Comparison of ENCODE assay signal across 9 cellular contexts in genomic region chr11:70271635-70271953, GRCh38. TPM values are rescaled to one million over a fixed set of nuclear protein-coding genes. Genes with fewer than 3 reads are reported as not detected.
DNase-seq lines count a peak whose midpoint lies in the region; ATAC-seq and TF ChIP-seq lines count a peak whose summit lies in the region.
"Had no signal": no experiment of that assay in that cellular context is flagged by ENCODE, and none has a peak within 500 bp of the region (broad histone marks: within the 10 kb centered on the region; RNA-seq: fewer than 3 reads in every experiment).

No MANE protein-coding gene starts in this region.

- DNase-seq in sigmoid colon (peak; percentile 45), GF-D8 (lab: John Stamatoyannopoulos, UW) (no peak), HEK293T (ENCODE audit: extremely low spot score) (no peak)
- no peak for DNase-seq in stimulated activated CD4-positive, alpha-beta T cell treated with anti-CD3 and anti-CD28 coated beads, Interleukin-4, amount 100 ng/mL, for 24 hours
- DNase-seq in stimulated activated CD4-positive, alpha-beta T cell treated with anti-CD3 and anti-CD28 coated beads, Interleukin-4, amount 100 ng/mL, for 1 hour: no peak
- DNase-seq: occipital lobe had no signal

- H3K27ac ChIP-seq in VCaP: peak overlapping the region; percentile 89
- peak overlapping the region in 2 of 4 donors; percentile 94 to 95 for H3K27ac ChIP-seq in gastroesophageal sphincter
- H3K27ac ChIP-seq in sigmoid colon: peak overlapping the region; percentile 85 to 89 (median 87)

- POLR2A ChIA-PET in HEK293T (lab: Yijun Ruan, JAX): no interaction called here

- peak overlapping the region; percentile 95 for H3K4me3 ChIP-seq in GM12875 (ENCODE audit: low read depth, low read length)
- peak overlapping the region; percentile 96 to 99 for H3K4me3 ChIP-seq in gastroesophageal sphincter
- H3K4me3 ChIP-seq in sigmoid colon: peak overlapping the region; percentile 76 to 98 (median 96)

- no peak for TF ChIP-seq CTCF in GM12875 (IDR thresholded peaks at IDR 0.05; ENCODE audit: borderline replicate concordance, insufficient read depth, low read depth, low read length)
- no peak for TF ChIP-seq CTCF in VCaP (conservative IDR thresholded peaks at IDR 0.05)
- no peak for TF ChIP-seq CTCF in gastroesophageal sphincter (IDR thresholded peaks at IDR 0.05)
- TF ChIP-seq CTCF in sigmoid colon (IDR thresholded peaks at IDR 0.05): no peak

- 0 to 4% methylated on average over 2 of the region's 2 CpGs for WGBS in gastroesophageal sphincter (ENCODE audit: low coverage in 1 of 2), 2 donors
- 5 to 12% methylated on average over 2 of the region's 2 CpGs for whole genome bisulfite sequencing in sigmoid colon, 2 donors

- H3K36me3 ChIP-seq in gastroesophageal sphincter: peaks cover 0 to 35% of the 10 kb centered on the region in 2 donors
- H3K36me3 ChIP-seq in sigmoid colon: peaks cover 0 to 32% (median 5%) of the 10 kb centered on the region in 4 donors

- intact Hi-C loops in sigmoid colon (cut with DNase I): loop anchor here (2.0 to 5.0 kb wide), 4 partner anchors 55 to 1176 kb away; partner anchors contain the start of genes CTTN, DHCR7 and FADD

- CTCF ChIA-PET in HEK293T (lab: Yijun Ruan, JAX): no interaction called here

- peaks cover 19% of the 10 kb centered on the region for H3K27me3 ChIP-seq in gastroesophageal sphincter
- no peaks in the 10 kb centered on the region for H3K27me3 ChIP-seq in sigmoid colon

- no peaks in the 10 kb centered on the region for H3K9me3 ChIP-seq in gastroesophageal sphincter
- H3K9me3 ChIP-seq in sigmoid colon: no peaks in the 10 kb centered on the region

- TF ChIP-seq POLR2A in gastroesophageal sphincter (IDR thresholded peaks at IDR 0.05): no peak
- no peak for TF ChIP-seq POLR2A in sigmoid colon (IDR thresholded peaks at IDR 0.05)

- ATAC-seq in gastroesophageal sphincter: no peak

- TF ChIP-seq EP300 in gastroesophageal sphincter (IDR thresholded peaks at IDR 0.05): no peak
- TF ChIP-seq EP300 in sigmoid colon (IDR thresholded peaks at IDR 0.05): no peak

- H3K4me1 ChIP-seq in gastroesophageal sphincter (peaks cover 0 to 46% (median 10%) of the 10 kb centered on the region in 3 donors), sigmoid colon (peaks cover 0 to 30% (median 22%) of the 10 kb centered on the region in 4 donors)

TF ChIP-seq in HEK293T, 16 proteins besides CTCF, POLR2A, EP300 and RAD21:
- no peak for TF ChIP-seq LEF1 (IDR thresholded peaks at IDR 0.05; ENCODE audit: borderline replicate concordance)

RNA-seq across cellular contexts. Expression of gene PPFIA1, which starts 1.1 kb away (rescaled TPM):
- 10 to 100 TPM; 54.3 to 68.8 (median 61.5) TPM for total RNA-seq in gastroesophageal sphincter
- total RNA-seq in sigmoid colon: 10 to 100 TPM; 43.4 to 62.1 (median 51.2) TPM
- polyA plus RNA-seq in sigmoid colon: 10 to 100 TPM; 13.2 to 24.8 (median 21.7) TPM
